1 cellular context compared by ENCODE assay signal in the genomic region with DNA sequence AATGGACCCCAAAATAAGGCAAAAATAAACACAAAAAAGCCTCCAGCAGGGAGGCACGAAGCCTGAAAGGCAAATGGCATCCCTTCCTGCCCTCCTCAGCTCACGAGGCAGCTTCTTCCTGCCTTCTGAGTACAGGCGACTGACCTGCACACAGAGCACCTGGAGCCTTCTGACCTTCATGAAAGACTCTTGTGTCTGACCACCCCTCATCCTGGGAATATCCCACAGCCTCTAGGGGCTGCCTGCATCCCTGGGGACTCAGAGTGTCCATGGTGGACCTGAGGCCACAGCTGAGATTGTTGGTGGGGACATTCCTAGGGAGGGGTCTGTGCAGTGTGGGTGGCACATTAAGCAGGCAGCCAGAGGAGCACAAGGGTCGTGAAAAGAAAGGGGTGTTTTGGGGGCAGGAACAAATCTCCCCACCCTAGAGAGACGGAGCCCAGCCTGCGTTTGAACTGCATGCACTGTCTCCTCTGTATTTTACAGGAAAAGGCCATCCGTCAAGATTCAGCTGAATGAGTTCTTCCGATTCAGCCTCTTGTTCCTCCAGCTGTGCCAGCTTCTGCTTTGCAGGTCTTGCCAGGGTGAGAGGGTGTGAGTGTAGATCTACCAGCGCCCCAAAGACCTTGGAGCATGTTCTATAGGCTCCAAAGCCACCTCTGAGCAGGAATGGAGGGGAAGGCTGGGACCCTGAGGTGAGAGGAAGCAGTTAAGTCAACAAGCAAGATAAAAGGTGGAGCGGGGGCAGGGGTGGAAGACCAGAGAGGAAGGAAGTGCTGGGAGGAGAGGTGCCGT.
TF ChIP-seq lines count a peak whose summit lies in the region.

No MANE protein-coding gene starts in this region.

TF ChIP-seq in HepG2, 621 proteins besides CTCF, POLR2A, EP300 and RAD21:
- TF ChIP-seq, protein P1, sequence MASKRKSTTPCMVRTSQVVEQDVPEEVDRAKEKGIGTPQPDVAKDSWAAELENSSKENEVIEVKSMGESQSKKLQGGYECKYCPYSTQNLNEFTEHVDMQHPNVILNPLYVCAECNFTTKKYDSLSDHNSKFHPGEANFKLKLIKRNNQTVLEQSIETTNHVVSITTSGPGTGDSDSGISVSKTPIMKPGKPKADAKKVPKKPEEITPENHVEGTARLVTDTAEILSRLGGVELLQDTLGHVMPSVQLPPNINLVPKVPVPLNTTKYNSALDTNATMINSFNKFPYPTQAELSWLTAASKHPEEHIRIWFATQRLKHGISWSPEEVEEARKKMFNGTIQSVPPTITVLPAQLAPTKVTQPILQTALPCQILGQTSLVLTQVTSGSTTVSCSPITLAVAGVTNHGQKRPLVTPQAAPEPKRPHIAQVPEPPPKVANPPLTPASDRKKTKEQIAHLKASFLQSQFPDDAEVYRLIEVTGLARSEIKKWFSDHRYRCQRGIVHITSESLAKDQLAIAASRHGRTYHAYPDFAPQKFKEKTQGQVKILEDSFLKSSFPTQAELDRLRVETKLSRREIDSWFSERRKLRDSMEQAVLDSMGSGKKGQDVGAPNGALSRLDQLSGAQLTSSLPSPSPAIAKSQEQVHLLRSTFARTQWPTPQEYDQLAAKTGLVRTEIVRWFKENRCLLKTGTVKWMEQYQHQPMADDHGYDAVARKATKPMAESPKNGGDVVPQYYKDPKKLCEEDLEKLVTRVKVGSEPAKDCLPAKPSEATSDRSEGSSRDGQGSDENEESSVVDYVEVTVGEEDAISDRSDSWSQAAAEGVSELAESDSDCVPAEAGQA (IDR thresholded peaks at IDR 0.05; ENCODE audit: low read depth), result no peak
- TF ChIP-seq, protein P1 (CRISPR knock-in tag; IDR thresholded peaks at IDR 0.05; ENCODE audit: borderline replicate concordance), result no peak
- TF ChIP-seq HDAC1 (CRISPR knock-in tag; IDR thresholded peaks at IDR 0.05) (0 out of 2 replicates have a peak, but pooled peaks have one; percentile 12), NCOA2 (CRISPR knock-in tag; IDR thresholded peaks at IDR 0.05) (no peak), ZC3H13 (CRISPR knock-in tag; IDR thresholded peaks at IDR 0.05) (no peak), ZMYM4 (CRISPR knock-in tag; IDR thresholded peaks at IDR 0.05) (0 out of 2 replicates have a peak, but pooled peaks have one; percentile 6), ZFP62 (CRISPR knock-in tag; IDR thresholded peaks at IDR 0.05) (no peak), AGO1 (IDR thresholded peaks at IDR 0.05; ENCODE audit: low read depth, low read length, poor library complexity, severe bottlenecking) (no peak), FOSL2 (CRISPR knock-in tag; IDR thresholded peaks at IDR 0.05) (no peak), TARDBP (CRISPR knock-in tag; IDR thresholded peaks at IDR 0.05) (no peak), FOXA1 (IDR thresholded peaks at IDR 0.05) (no peak), FOXA1 (CRISPR knock-in tag; IDR thresholded peaks at IDR 0.05) (peak; percentile 54), ZNF777 (CRISPR knock-in tag; IDR thresholded peaks at IDR 0.05) (0 out of 2 replicates have a peak, but pooled peaks have one; percentile 32), MED1 (CRISPR knock-in tag; IDR thresholded peaks at IDR 0.05) (no peak), ZNF260 (CRISPR knock-in tag; IDR thresholded peaks at IDR 0.05; ENCODE audit: borderline replicate concordance, low read depth) (no peak), FOXA3 (CRISPR knock-in tag; IDR thresholded peaks at IDR 0.05) (0 out of 2 replicates have a peak, but pooled peaks have one; percentile 36), AKAP8 (CRISPR knock-in tag; IDR thresholded peaks at IDR 0.05) (no peak), MAFG (CRISPR knock-in tag; IDR thresholded peaks at IDR 0.05) (no peak), ZBTB20 (CRISPR knock-in tag; IDR thresholded peaks at IDR 0.05; ENCODE audit: borderline replicate concordance, low read depth) (0 out of 2 replicates have a peak, but pooled peaks have one; percentile 35)
- TF ChIP-seq, protein P2, sequence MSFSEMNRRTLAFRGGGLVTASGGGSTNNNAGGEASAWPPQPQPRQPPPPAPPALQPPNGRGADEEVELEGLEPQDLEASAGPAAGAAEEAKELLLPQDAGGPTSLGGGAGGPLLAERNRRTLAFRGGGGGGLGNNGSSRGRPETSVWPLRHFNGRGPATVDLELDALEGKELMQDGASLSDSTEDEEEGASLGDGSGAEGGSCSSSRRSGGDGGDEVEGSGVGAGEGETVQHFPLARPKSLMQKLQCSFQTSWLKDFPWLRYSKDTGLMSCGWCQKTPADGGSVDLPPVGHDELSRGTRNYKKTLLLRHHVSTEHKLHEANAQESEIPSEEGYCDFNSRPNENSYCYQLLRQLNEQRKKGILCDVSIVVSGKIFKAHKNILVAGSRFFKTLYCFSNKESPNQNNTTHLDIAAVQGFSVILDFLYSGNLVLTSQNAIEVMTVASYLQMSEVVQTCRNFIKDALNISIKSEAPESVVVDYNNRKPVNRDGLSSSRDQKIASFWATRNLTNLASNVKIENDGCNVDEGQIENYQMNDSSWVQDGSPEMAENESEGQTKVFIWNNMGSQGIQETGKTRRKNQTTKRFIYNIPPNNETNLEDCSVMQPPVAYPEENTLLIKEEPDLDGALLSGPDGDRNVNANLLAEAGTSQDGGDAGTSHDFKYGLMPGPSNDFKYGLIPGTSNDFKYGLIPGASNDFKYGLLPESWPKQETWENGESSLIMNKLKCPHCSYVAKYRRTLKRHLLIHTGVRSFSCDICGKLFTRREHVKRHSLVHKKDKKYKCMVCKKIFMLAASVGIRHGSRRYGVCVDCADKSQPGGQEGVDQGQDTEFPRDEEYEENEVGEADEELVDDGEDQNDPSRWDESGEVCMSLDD (CRISPR knock-in tag; IDR thresholded peaks at IDR 0.05; ENCODE audit: borderline replicate concordance), result no peak
- TF ChIP-seq, protein P3, sequence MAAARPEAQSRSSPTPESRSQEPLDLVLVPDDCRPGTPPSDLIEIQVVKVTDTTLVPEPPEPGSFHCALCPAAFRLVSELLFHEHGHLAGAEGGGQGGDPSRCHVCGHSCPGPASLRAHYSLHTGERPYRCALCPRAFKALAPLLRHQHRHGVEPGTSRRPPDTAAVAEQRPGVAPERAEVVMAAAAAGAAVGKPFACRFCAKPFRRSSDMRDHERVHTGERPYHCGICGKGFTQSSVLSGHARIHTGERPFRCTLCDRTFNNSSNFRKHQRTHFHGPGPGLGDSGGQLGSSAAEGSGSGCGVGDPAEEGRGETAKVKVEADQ (CRISPR knock-in tag; IDR thresholded peaks at IDR 0.05; ENCODE audit: borderline replicate concordance), result no peak
- TF ChIP-seq, protein P4, sequence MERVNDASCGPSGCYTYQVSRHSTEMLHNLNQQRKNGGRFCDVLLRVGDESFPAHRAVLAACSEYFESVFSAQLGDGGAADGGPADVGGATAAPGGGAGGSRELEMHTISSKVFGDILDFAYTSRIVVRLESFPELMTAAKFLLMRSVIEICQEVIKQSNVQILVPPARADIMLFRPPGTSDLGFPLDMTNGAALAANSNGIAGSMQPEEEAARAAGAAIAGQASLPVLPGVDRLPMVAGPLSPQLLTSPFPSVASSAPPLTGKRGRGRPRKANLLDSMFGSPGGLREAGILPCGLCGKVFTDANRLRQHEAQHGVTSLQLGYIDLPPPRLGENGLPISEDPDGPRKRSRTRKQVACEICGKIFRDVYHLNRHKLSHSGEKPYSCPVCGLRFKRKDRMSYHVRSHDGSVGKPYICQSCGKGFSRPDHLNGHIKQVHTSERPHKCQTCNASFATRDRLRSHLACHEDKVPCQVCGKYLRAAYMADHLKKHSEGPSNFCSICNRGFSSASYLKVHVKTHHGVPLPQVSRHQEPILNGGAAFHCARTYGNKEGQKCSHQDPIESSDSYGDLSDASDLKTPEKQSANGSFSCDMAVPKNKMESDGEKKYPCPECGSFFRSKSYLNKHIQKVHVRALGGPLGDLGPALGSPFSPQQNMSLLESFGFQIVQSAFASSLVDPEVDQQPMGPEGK (CRISPR knock-in tag; IDR thresholded peaks at IDR 0.05), result no peak
- TF ChIP-seq, protein P5, sequence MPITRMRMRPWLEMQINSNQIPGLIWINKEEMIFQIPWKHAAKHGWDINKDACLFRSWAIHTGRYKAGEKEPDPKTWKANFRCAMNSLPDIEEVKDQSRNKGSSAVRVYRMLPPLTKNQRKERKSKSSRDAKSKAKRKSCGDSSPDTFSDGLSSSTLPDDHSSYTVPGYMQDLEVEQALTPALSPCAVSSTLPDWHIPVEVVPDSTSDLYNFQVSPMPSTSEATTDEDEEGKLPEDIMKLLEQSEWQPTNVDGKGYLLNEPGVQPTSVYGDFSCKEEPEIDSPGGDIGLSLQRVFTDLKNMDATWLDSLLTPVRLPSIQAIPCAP (CRISPR knock-in tag; IDR thresholded peaks at IDR 0.05; ENCODE audit: low read depth), result no peak
- TF ChIP-seq, protein P6, sequence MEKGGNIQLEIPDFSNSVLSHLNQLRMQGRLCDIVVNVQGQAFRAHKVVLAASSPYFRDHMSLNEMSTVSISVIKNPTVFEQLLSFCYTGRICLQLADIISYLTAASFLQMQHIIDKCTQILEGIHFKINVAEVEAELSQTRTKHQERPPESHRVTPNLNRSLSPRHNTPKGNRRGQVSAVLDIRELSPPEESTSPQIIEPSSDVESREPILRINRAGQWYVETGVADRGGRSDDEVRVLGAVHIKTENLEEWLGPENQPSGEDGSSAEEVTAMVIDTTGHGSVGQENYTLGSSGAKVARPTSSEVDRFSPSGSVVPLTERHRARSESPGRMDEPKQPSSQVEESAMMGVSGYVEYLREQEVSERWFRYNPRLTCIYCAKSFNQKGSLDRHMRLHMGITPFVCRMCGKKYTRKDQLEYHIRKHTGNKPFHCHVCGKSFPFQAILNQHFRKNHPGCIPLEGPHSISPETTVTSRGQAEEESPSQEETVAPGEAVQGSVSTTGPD (CRISPR knock-in tag; IDR thresholded peaks at IDR 0.05), result no peak
- TF ChIP-seq, protein P7, sequence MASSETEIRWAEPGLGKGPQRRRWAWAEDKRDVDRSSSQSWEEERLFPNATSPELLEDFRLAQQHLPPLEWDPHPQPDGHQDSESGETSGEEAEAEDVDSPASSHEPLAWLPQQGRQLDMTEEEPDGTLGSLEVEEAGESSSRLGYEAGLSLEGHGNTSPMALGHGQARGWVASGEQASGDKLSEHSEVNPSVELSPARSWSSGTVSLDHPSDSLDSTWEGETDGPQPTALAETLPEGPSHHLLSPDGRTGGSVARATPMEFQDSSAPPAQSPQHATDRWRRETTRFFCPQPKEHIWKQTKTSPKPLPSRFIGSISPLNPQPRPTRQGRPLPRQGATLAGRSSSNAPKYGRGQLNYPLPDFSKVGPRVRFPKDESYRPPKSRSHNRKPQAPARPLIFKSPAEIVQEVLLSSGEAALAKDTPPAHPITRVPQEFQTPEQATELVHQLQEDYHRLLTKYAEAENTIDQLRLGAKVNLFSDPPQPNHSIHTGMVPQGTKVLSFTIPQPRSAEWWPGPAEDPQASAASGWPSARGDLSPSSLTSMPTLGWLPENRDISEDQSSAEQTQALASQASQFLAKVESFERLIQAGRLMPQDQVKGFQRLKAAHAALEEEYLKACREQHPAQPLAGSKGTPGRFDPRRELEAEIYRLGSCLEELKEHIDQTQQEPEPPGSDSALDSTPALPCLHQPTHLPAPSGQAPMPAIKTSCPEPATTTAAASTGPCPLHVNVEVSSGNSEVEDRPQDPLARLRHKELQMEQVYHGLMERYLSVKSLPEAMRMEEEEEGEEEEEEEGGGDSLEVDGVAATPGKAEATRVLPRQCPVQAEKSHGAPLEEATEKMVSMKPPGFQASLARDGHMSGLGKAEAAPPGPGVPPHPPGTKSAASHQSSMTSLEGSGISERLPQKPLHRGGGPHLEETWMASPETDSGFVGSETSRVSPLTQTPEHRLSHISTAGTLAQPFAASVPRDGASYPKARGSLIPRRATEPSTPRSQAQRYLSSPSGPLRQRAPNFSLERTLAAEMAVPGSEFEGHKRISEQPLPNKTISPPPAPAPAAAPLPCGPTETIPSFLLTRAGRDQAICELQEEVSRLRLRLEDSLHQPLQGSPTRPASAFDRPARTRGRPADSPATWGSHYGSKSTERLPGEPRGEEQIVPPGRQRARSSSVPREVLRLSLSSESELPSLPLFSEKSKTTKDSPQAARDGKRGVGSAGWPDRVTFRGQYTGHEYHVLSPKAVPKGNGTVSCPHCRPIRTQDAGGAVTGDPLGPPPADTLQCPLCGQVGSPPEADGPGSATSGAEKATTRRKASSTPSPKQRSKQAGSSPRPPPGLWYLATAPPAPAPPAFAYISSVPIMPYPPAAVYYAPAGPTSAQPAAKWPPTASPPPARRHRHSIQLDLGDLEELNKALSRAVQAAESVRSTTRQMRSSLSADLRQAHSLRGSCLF (CRISPR knock-in tag; IDR thresholded peaks at IDR 0.05; ENCODE audit: borderline replicate concordance), result no peak
